Comparison of ENCODE assay signal across 21 cellular contexts in genomic region chr5:98714710-98715109, GRCh38.
"Had no signal": no experiment of that assay in that cellular context is flagged by ENCODE, and none has a peak within 500 bp of the region (broad histone marks: within the 10 kb centered on the region; RNA-seq: fewer than 3 reads in every experiment).

No MANE protein-coding gene starts in this region.

- H3K4me3 ChIP-seq: SJSA1, SK-N-MC had no signal

- H3K36me3 ChIP-seq: SJSA1 had no signal

- FAIRE-seq: RCC 7860 had no signal

- H3K27ac ChIP-seq: SJSA1, SK-N-MC had no signal

- DNase-seq: KBM-7, MV-4-11, NCI-H1048, NCI-H1105 treated with DMSO at 0.1 percent for 48 hours, NCI-H1436, NCI-H187, NCI-H2029, NCI-H2081 treated with DMSO at 0.1 percent for 48 hours, NCI-H2171, NCI-H226, NCI-H446, NCI-H510A, NCI-H524 treated with DMSO at 0.1 percent for 48 hours, NCI-H69, NCI-H774, Right ventricle myocardium superior, RPMI8226, SIG-M5 had no signal

- H3K27me3 ChIP-seq: SJSA1 had no signal

- H3K4me1 ChIP-seq: SJSA1 had no signal

- H3K9me3 ChIP-seq: SJSA1 had no signal
